In genomic region chr11:19577391-19577831, GRCh38 we compare ENCODE assay signal across 11 cellular contexts.
DNase-seq lines count a peak whose midpoint lies in the region; ATAC-seq and TF ChIP-seq lines count a peak whose summit lies in the region.
"Had no signal": no experiment of that assay in that cellular context is flagged by ENCODE, and none has a peak within 500 bp of the region (broad histone marks: within the 10 kb centered on the region; RNA-seq: fewer than 3 reads in every experiment).

No MANE protein-coding gene starts in this region.

- TF ChIP-seq CTCF in esophagus squamous epithelium (IDR thresholded peaks at IDR 0.05) (no peak), type B pancreatic cell (conservative IDR thresholded peaks at IDR 0.05) (no peak)

- H3K9ac ChIP-seq in muscle layer of colon (ENCODE audit: low read length): peak overlapping the region; percentile 10

- no peaks in the 10 kb centered on the region for H3K36me3 ChIP-seq in esophagus squamous epithelium
- no peaks in the 10 kb centered on the region for H3K36me3 ChIP-seq in muscle layer of colon (ENCODE audit: insufficient read depth, low read length)

- peak overlapping the region; percentile 41 for H3K27ac Mint-ChIP-seq in type B pancreatic cell

- DNase-seq in esophagus squamous epithelium (lab: John Stamatoyannopoulos, UW): no peak
- DNase-seq in type B pancreatic cell (ENCODE audit: extremely low spot score, unreplicated experiment): no peak
- no peak for DNase-seq in stimulated activated CD8-positive, alpha-beta memory T cell treated with anti-CD3 and anti-CD28 coated beads, Interleukin-4, amount 100 ng/mL, for 48 hours
- DNase-seq in NCI-H128 (lab: John Stamatoyannopoulos, UW; ENCODE audit: unreplicated experiment): no peak
- DNase-seq: activated effector memory CD4-positive, alpha-beta T cell treated with anti-CD3 and anti-CD28 coated beads, Interleukin-2, amount 50 U/mL, for 16 hours; DND-41; NCI-H1105 treated with DMSO at 0.1 percent for 48 hours; stimulated activated CD4-positive, alpha-beta T cell treated with anti-CD3 and anti-CD28 coated beads, Interleukin-2, amount 100 ng/mL, for 48 hours had no signal

- H3K27me3 ChIP-seq in esophagus squamous epithelium: no peaks in the 10 kb centered on the region
- no peaks in the 10 kb centered on the region for H3K27me3 ChIP-seq in muscle layer of colon (ENCODE audit: control insufficient read depth in 1 of 2, insufficient read depth in 2 of 2, low read length in 2 of 2)

- WGBS in esophagus squamous epithelium, 2 donors: 36 to 61% methylated on average over 5 of the region's 5 CpGs

- no peaks in the 10 kb centered on the region for H3K36me3 Mint-ChIP-seq in type B pancreatic cell

- H3K4me3 Mint-ChIP-seq in type B pancreatic cell: no peak overlapping the region

- H3K4me1 ChIP-seq in esophagus squamous epithelium (peaks cover 8 to 44% (median 20%) of the 10 kb centered on the region in 3 donors), muscle layer of colon (ENCODE audit: insufficient read depth, low read length) (peaks cover 76% of the 10 kb centered on the region)

- H3K27me3 Mint-ChIP-seq in type B pancreatic cell: peaks cover 3% of the 10 kb centered on the region

- no peaks in the 10 kb centered on the region for H3K9me3 Mint-ChIP-seq in type B pancreatic cell

- H3K9me3 ChIP-seq in esophagus squamous epithelium (no peaks in the 10 kb centered on the region), muscle layer of colon (ENCODE audit: low read length) (no peaks in the 10 kb centered on the region)

- H3K27ac ChIP-seq in esophagus squamous epithelium: peak overlapping the region; percentile 65 to 89 (median 78)
- peak overlapping the region; percentile 89 for H3K27ac ChIP-seq in muscle layer of colon (ENCODE audit: low read depth, low read length)

- H3K4me3 ChIP-seq in esophagus squamous epithelium (no peak overlapping the region), muscle layer of colon (ENCODE audit: low read depth in 1 of 2, low read length in 2 of 2) (no peak overlapping the region)

- ATAC-seq in SK-N-SH treated with all-trans-retinoic acid at 6 μM for 48 hours (peak; percentile 61), HG03139 (IDR thresholded peaks at IDR 0.05; ENCODE audit: unreplicated experiment) (no peak)

- TF ChIP-seq POLR2A in esophagus squamous epithelium (IDR thresholded peaks at IDR 0.05): no peak

- H3K4me1 Mint-ChIP-seq in type B pancreatic cell (ENCODE audit: unreplicated experiment): peaks cover 28% of the 10 kb centered on the region

- intact Hi-C loops in esophagus squamous epithelium (cut with DNase I): no loop called here

TF ChIP-seq in SK-N-SH treated with all-trans-retinoic acid at 6 μM for 48 hours, 23 proteins besides CTCF, POLR2A, EP300 and RAD21:
- TF ChIP-seq ISL1 (CRISPR knock-in tag; IDR thresholded peaks at IDR 0.05) (no peak), ZNF70 (CRISPR knock-in tag; IDR thresholded peaks at IDR 0.05) (no peak), ARNTL (CRISPR knock-in tag; IDR thresholded peaks at IDR 0.05; ENCODE audit: borderline replicate concordance, low read depth) (no peak), CSDC2 (CRISPR knock-in tag; IDR thresholded peaks at IDR 0.05) (no peak)
